ENCODE assay signal across 8 cellular contexts in genomic region chr1:16765731-16766605, GRCh38. TPM values are rescaled to one million over a fixed set of nuclear protein-coding genes. Genes with fewer than 3 reads are reported as not detected.
A peak's percentile ranks its signal among the peaks of the same experiment; 100 is the strongest.
DNase-seq lines count a peak whose midpoint lies in the region; TF ChIP-seq lines count a peak whose summit lies in the region.
"Not testable (repeated sequence)": the region's sequence is repeated elsewhere in the genome, so short reads cannot be mapped to it uniquely, and the experiment has no call there.

No MANE protein-coding gene starts in this region.

- H3K9ac ChIP-seq in duodenal mucosa (ENCODE audit: low read depth in 1 of 2, low read length in 2 of 2); rectal smooth muscle tissue (ENCODE audit: low read length): not testable (repeated sequence)
- H3K9ac ChIP-seq in mucosa of rectum (ENCODE audit: low read depth in 1 of 2, low read length in 2 of 2) = peak overlapping the region in 1 of 2 donors; percentile 34

- H3K9me3 ChIP-seq in Peyer's patch; duodenal mucosa (ENCODE audit: control insufficient read depth in 1 of 2, low read length in 2 of 2); mucosa of rectum (ENCODE audit: control insufficient read depth in 2 of 2, low read length in 2 of 2); thyroid gland: not testable (repeated sequence)

- intact Hi-C loops in cardiac septum (cut with DNase I); thyroid gland (cut with DNase I): not testable (repeated sequence)

- WGBS in thyroid gland, 2 donors = 75 to 81% methylated on average over 18 to 25 of the region's 31 CpGs

- peak overlapping the region in 2 of 4 donors; percentile 78 to 93 for H3K27ac ChIP-seq in Peyer's patch
- peak overlapping the region; percentile 78 for H3K27ac ChIP-seq in duodenal mucosa (ENCODE audit: low read depth, low read length)
- H3K27ac ChIP-seq in mucosa of rectum (ENCODE audit: low read depth in 2 of 2, low read length in 2 of 2) = peak overlapping the region; percentile 88 to 94
- H3K27ac ChIP-seq in rectal smooth muscle tissue (ENCODE audit: low read depth, low read length) = peak overlapping the region; percentile 90
- not testable (repeated sequence) for H3K27ac ChIP-seq in thyroid gland

- not testable (repeated sequence) for H3K36me3 ChIP-seq in Peyer's patch; duodenal mucosa (ENCODE audit: control insufficient read depth in 1 of 2, insufficient read depth in 2 of 2, low read length in 2 of 2); mucosa of rectum (ENCODE audit: control insufficient read depth in 2 of 2, insufficient read depth in 2 of 2, low read length in 2 of 2); rectal smooth muscle tissue (ENCODE audit: control insufficient read depth, insufficient read depth, low read length); thyroid gland

- H3K4me3 ChIP-seq in Peyer's patch = peak overlapping the region in 2 of 4 donors; percentile 2 to 33
- peak overlapping the region in 1 of 2 donors; percentile 10 for H3K4me3 ChIP-seq in duodenal mucosa (ENCODE audit: low read depth in 1 of 2, low read length in 2 of 2)
- not testable (repeated sequence) for H3K4me3 ChIP-seq in mucosa of rectum (ENCODE audit: low read length in 2 of 2); rectal smooth muscle tissue (ENCODE audit: low read length); thyroid gland (replicated peaks in 1 of 3)

- DNase-seq in DMS53 (lab: John Stamatoyannopoulos, UW) (peak; percentile 68), Peyer's patch (peak in 2 of 3 donors; percentile 54 to 57), cardiac septum (ENCODE audit: low spot score) (peak; percentile 72), left kidney (ENCODE audit: low read depth, low spot score) (peak; percentile 33), thyroid gland (peak; percentile 12 to 18)

- peaks cover 0 to 29% (median 0%) of the 10 kb centered on the region in 4 donors for H3K4me1 ChIP-seq in Peyer's patch
- not testable (repeated sequence) for H3K4me1 ChIP-seq in duodenal mucosa (ENCODE audit: control insufficient read depth in 1 of 2, insufficient read depth in 2 of 2, low read length in 2 of 2); rectal smooth muscle tissue (ENCODE audit: control insufficient read depth, insufficient read depth, low read length)
- peaks cover 3 to 11% of the 10 kb centered on the region in 2 donors for H3K4me1 ChIP-seq in mucosa of rectum (ENCODE audit: control insufficient read depth in 2 of 2, insufficient read depth in 2 of 2, low read length in 2 of 2)
- peaks cover 16 to 17% of the 10 kb centered on the region in 2 donors for H3K4me1 ChIP-seq in thyroid gland

- not testable (repeated sequence) for TF ChIP-seq POLR2A in Peyer's patch (IDR thresholded peaks at IDR 0.05); thyroid gland (IDR thresholded peaks at IDR 0.05)

- H3K27me3 ChIP-seq in Peyer's patch; duodenal mucosa (ENCODE audit: control insufficient read depth in 1 of 2, insufficient read depth in 2 of 2, low read length in 2 of 2); mucosa of rectum (ENCODE audit: control insufficient read depth in 2 of 2, insufficient read depth in 2 of 2, low read length in 2 of 2); rectal smooth muscle tissue (ENCODE audit: control insufficient read depth, insufficient read depth, low read length); thyroid gland: not testable (repeated sequence)

- TF ChIP-seq CTCF in Peyer's patch (IDR thresholded peaks at IDR 0.05); thyroid gland (IDR thresholded peaks at IDR 0.05): not testable (repeated sequence)

RNA-seq across cellular contexts. Expression of gene RNU1-4, which starts 25.7 kb away (rescaled TPM):
- total RNA-seq in Peyer's patch (under 1 TPM; under 0.01 TPM), cardiac septum (6,195 TPM), thyroid gland (under 1 TPM; under 0.01 TPM)

Comparison
In these comparisons a context has a peak if more than half of its experiments do, and no peak if none do; other contexts are left out.
1. DNase-seq: peak in every context shown above with its lines; median percentile 72 in cardiac septum; 68 in DMS53; 56 in Peyer's patch; 33 in left kidney; 15 in thyroid gland.
2. RNA of gene RNU1-4, which starts 25.7 kb away (total RNA-seq): 6,195 TPM in cardiac septum (single experiment); under 0.01 TPM in Peyer's patch and under 0.01 TPM in thyroid gland; every median in the first group is over 1,000 times any median in the second.